Comparison of ENCODE assay signal across 34 cellular contexts in the genomic region with DNA sequence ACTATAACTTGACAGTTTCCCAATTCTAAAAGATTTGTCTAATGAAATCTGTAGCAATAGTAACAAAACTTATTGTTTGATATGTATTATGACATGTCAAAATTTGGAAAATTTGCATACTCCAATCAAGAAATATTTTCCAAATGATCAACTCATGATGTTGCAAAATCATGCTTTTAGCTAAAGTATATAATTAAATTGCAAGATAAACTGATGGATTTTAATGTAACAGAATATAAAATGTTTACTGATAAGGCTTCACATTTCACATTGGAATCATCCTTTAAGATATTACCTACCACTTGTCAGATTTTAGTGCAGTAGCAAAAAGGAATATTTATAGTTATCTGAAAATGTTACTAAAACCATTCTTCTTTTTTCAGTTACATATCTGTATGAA.
"Had no signal": no experiment of that assay in that cellular context is flagged by ENCODE, and none has a peak within 500 bp of the region (broad histone marks: within the 10 kb centered on the region; RNA-seq: fewer than 3 reads in every experiment).

No MANE protein-coding gene starts in this region.

- H3K9me3 ChIP-seq: adrenal gland, ascending aorta, body of pancreas, breast epithelium had no signal

- ATAC-seq: activated naive CD4-positive, alpha-beta T cell treated with anti-CD3 and anti-CD28 coated beads, Interleukin-2, amount 50 U/mL, for 72 hours; activated naive CD8-positive, alpha-beta T cell treated with anti-CD3 and anti-CD28 coated beads, Interleukin-2, amount 50 U/mL, for 24 hours; activated T-cell treated with anti-CD3 and anti-CD28 coated beads, Interleukin-2, amount 50 U/mL, for 4 hours; activated T-cell treated with anti-CD3 and anti-CD28 coated beads, Interleukin-2, amount 50 U/mL, for 72 hours; activated T-helper 17 cell treated with anti-CD3 and anti-CD28 coated beads, Interleukin-2, amount 50 U/mL, for 72 hours; body of pancreas had no signal

- H3K27ac ChIP-seq: adrenal gland, ascending aorta, body of pancreas, brain microvascular endothelial cell, breast epithelium, cardiac muscle cell had no signal

- H3K36me3 ChIP-seq: adrenal gland, ascending aorta, brain microvascular endothelial cell, breast epithelium, cardiac muscle cell had no signal

- DNase-seq: activated effector memory CD4-positive, alpha-beta T cell treated with anti-CD3 and anti-CD28 coated beads, Interleukin-2, amount 50 U/mL, for 16 hours; activated effector memory CD4-positive, alpha-beta T cell treated with Interleukin-2 at 50 U/mL for 16 hours; activated gamma-delta T cell; activated gamma-delta T cell treated with Interleukin-2 at 50 U/mL for 16 hours; activated naive CD4-positive, alpha-beta T cell; activated naive CD4-positive, alpha-beta T cell treated with anti-CD3 and anti-CD28 coated beads for 36 hours; activated naive CD4-positive, alpha-beta T cell treated with anti-CD3 and anti-CD28 coated beads, Interleukin-2, amount 10 ng/mL, durations not matched to agents 7 days and 5 days; activated naive CD4-positive, alpha-beta T cell treated with anti-CD3 and anti-CD28 coated beads, Interleukin-2, amount 50 U/mL, for 16 hours; activated naive CD4-positive, alpha-beta T cell treated with Interleukin-2 at 50 U/mL for 16 hours; activated naive CD8-positive, alpha-beta T cell treated with anti-CD3 and anti-CD28 coated beads for 36 hours; activated naive CD8-positive, alpha-beta T cell treated with anti-CD3 and anti-CD28 coated beads, Interleukin-2, amount 10 ng/mL, durations not matched to agents 7 days and 5 days; activated naive CD8-positive, alpha-beta T cell treated with anti-CD3 and anti-CD28 coated beads, Interleukin-2, amount 50 U/mL, for 24 hours; activated T-cell treated with anti-CD3 and anti-CD28 coated beads, Interleukin-2, amount 50 U/mL, for 1 hour; activated T-cell treated with anti-CD3 and anti-CD28 coated beads, Interleukin-2, amount 50 U/mL, for 24 hours; activated T-cell treated with anti-CD3 and anti-CD28 coated beads, Interleukin-2, amount 50 U/mL, for 4 hours; activated T-cell treated with anti-CD3 and anti-CD28 coated beads, Interleukin-2, amount 50 U/mL, for 48 hours; activated T-cell treated with anti-CD3 and anti-CD28 coated beads, Interleukin-2, amount 50 U/mL, for 72 hours; adrenal gland; amniotic stem cell; amygdala; anterior cingulate cortex; aorta; body of pancreas; brain microvascular endothelial cell; caudate nucleus; central memory CD4-positive, alpha-beta T cell; cerebellar nuclear complex had no signal

- H3K4me3 ChIP-seq: adrenal gland, ascending aorta, body of pancreas, breast epithelium, cardiac muscle cell had no signal

- H3K4me1 ChIP-seq: adrenal gland, ascending aorta, body of pancreas, breast epithelium had no signal

- H3K27me3 ChIP-seq: adrenal gland, ascending aorta, body of pancreas, brain microvascular endothelial cell, breast epithelium, cardiac muscle cell had no signal

- FAIRE-seq: astrocyte, bronchial epithelial cell had no signal
